Comparison of ENCODE assay signal across 8 cellular contexts in the genomic region with DNA sequence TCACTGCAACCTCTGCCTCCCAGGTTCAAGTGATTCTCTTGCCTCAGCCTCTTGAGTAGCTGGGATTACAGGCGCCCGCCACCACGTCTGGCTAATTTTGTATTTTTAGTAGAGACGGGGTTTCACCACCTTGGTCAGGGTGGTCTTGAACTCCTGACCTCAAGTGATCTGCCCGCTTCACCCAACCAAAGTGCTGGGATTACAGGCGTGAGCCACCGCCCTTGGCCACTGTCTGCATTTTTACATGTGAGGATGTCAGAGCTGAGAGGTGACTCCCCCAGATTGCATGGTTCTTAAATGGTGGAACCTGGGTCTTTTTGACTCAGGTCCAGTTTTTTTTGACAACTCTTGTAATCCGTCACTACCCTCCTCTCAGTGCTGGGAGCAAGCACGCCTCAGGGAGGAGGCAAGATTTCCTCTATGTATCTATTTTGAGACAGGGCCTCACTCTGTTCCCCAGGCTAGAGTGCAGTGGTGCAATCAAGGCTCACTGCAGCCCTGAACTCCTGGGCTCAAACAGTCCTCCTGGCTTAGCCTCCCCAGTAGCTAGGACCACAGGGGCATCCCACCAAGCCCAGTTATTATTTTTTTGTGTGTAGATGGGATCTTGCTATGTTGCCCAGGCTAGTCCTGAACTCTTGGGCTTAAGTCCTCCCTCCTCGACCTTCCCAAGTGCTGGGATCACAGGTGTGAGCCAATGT. TPM values are rescaled to one million over a fixed set of nuclear protein-coding genes. Genes with fewer than 3 reads are reported as not detected.
DNase-seq lines count a peak whose midpoint lies in the region; ATAC-seq, FAIRE-seq and TF ChIP-seq lines count a peak whose summit lies in the region.

No MANE protein-coding gene starts in this region.

- H3K9me3 ChIP-seq in A549 (no peaks in the 10 kb centered on the region), HUES6 (ENCODE audit: control insufficient read depth, insufficient read depth, low read depth, low read length) (no peaks in the 10 kb centered on the region), breast epithelium (no peaks in the 10 kb centered on the region)

- TF ChIP-seq RAD21 in A549 (conservative IDR thresholded peaks at IDR 0.05 in 1 of 2, IDR thresholded peaks at IDR 0.05 in 1 of 2): no peak

- H3K36me3 ChIP-seq in HUES6 (ENCODE audit: control insufficient read depth, insufficient read depth, low read length) (peaks cover 75% of the 10 kb centered on the region), breast epithelium (no peaks in the 10 kb centered on the region)

- H3K27ac Mint-ChIP-seq in naive B cell: peak overlapping the region in 5 of 6 donors; percentile 59 to 99 (median 97)

- peak overlapping the region; percentile 94 for H3K9ac ChIP-seq in HUES6 (ENCODE audit: low read length)

- TF ChIP-seq POLR2A in A549 (IDR thresholded peaks at IDR 0.05; ENCODE audit: low read length) (no peak), breast epithelium (IDR thresholded peaks at IDR 0.05) (no peak)

- peak overlapping the region; percentile 80 for H3K4me2 ChIP-seq in A549

- H3K9me3 Mint-ChIP-seq in naive B cell: peaks cover 0 to 5% (median 0%) of the 10 kb centered on the region in 7 donors

- no peak for DNase-seq in A549 (ENCODE audit: low read depth in 1 of 2, low spot score in 1 of 2)
- DNase-seq in breast epithelium (ENCODE audit: low spot score in 2 of 2): no peak
- no peak for DNase-seq in naive B cell
- DNase-seq in pons (ENCODE audit: low spot score): no peak
- DNase-seq in A172 (ENCODE audit: low spot score): no peak

- no peak for TF ChIP-seq CTCF in A549 (IDR thresholded peaks at IDR 0.05)
- no peak for TF ChIP-seq CTCF in breast epithelium (IDR thresholded peaks at IDR 0.05)

- H3K27me3 ChIP-seq in HUES6 (ENCODE audit: control insufficient read depth, insufficient read depth, low read length): no peaks in the 10 kb centered on the region
- no peaks in the 10 kb centered on the region for H3K27me3 ChIP-seq in breast epithelium

- peaks cover 6 to 19% of the 10 kb centered on the region in 2 donors for H3K36me3 Mint-ChIP-seq in naive B cell

- H3K4me1 Mint-ChIP-seq in naive B cell: peaks cover 26 to 47% (median 30%) of the 10 kb centered on the region in 3 donors

- H3K27me3 Mint-ChIP-seq in naive B cell: no peaks in the 10 kb centered on the region

- H3K4me1 ChIP-seq in A549 (peaks cover 10% of the 10 kb centered on the region), HUES6 (ENCODE audit: control insufficient read depth, insufficient read depth, low read length) (0 out of 2 replicates have a peak, but pooled peaks cover 6% of the 10 kb centered on the region), breast epithelium (peaks cover 11 to 16% of the 10 kb centered on the region in 2 donors)

- intact Hi-C loops in breast epithelium (cut with DNase I; ENCODE audit: low total_unique reads): no loop called here

- no peak for TF ChIP-seq EP300 in A549 (IDR thresholded peaks at IDR 0.05)

- H3K4me3 Mint-ChIP-seq in naive B cell: peak overlapping the region; percentile 97 to 99 (median 98)

- WGBS in A549 (ENCODE audit: missing lambda C conversion rate): 86% methylated on average over 10 of the region's 10 CpGs

- no peak for FAIRE-seq in A549 (lab: Jason Lieb, UNC)

- ATAC-seq in A549 (no peak), naive B cell (ENCODE audit: low read depth in 2 of 2) (no peak), HG03139 (IDR thresholded peaks at IDR 0.05; ENCODE audit: unreplicated experiment) (no peak), GM21529 (IDR thresholded peaks at IDR 0.05; ENCODE audit: unreplicated experiment) (no peak)

- POLR2A ChIA-PET in A549 (lab: Yijun Ruan, JAX): no interaction called here

- H3K27ac ChIP-seq in A549: peak overlapping the region; percentile 95 to 96
- H3K27ac ChIP-seq in HUES6 (ENCODE audit: low read depth, low read length): peak overlapping the region; percentile 91; the same call in 1 of the 2 replicates
- H3K27ac ChIP-seq in breast epithelium: peak overlapping the region; percentile 97

- CTCF ChIA-PET in A549 (lab: Yijun Ruan, JAX): interaction anchor here (0.8 to 2.6 kb wide), 3 partner anchors 21 to 154 kb away, joined by 4 to 13 read pairs (median 4); partner anchors contain the start of gene SLC12A9

- H3K4me3 ChIP-seq in A549 (peak overlapping the region; percentile 98), HUES6 (ENCODE audit: low read depth, low read length) (peak overlapping the region; percentile 74), breast epithelium (peak overlapping the region; percentile 76 to 95 (median 93))

TF ChIP-seq in A549, 52 proteins besides CTCF, POLR2A, EP300 and RAD21:
- TF ChIP-seq EHMT2 (IDR thresholded peaks at IDR 0.05; ENCODE audit: low read depth): no peak
- no peak for TF ChIP-seq BHLHE40 (IDR thresholded peaks at IDR 0.05; ENCODE audit: low read depth, low read length)
- TF ChIP-seq NR3C1 (IDR thresholded peaks at IDR 0.05): no peak
- TF ChIP-seq HEYL (CRISPR knock-in tag; IDR thresholded peaks at IDR 0.05): no peak
- no peak for TF ChIP-seq CHD4 (IDR thresholded peaks at IDR 0.05; ENCODE audit: borderline replicate concordance)
- TF ChIP-seq CBX8 (IDR thresholded peaks at IDR 0.05): no peak
- no peak for TF ChIP-seq HOXA7 (CRISPR knock-in tag; IDR thresholded peaks at IDR 0.05)
- TF ChIP-seq, protein P1, sequence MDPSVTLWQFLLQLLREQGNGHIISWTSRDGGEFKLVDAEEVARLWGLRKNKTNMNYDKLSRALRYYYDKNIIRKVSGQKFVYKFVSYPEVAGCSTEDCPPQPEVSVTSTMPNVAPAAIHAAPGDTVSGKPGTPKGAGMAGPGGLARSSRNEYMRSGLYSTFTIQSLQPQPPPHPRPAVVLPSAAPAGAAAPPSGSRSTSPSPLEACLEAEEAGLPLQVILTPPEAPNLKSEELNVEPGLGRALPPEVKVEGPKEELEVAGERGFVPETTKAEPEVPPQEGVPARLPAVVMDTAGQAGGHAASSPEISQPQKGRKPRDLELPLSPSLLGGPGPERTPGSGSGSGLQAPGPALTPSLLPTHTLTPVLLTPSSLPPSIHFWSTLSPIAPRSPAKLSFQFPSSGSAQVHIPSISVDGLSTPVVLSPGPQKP (IDR thresholded peaks at IDR 0.05; ENCODE audit: low read depth, low read length): no peak

RNA-seq across cellular contexts. Expression of gene SRRT, which starts 1.2 kb away (rescaled TPM):
- polyA plus RNA-seq in A549 (2011; rRNA removed) (49.9 and 52.2 TPM in 2 replicates), A549 (2017; fragmentation: RNase III; extraction: RNeasy Plus Mini Kit Qiagen cat#74134 plus additional on column Dnase treatment) (153 to 194 TPM (median 182 TPM) in 3 replicates), naive B cell (ENCODE audit: low read depth in 6 of 6) (10 to 100 TPM; 17.5 to 79.0 (median 46.0) TPM)
- 87.7 and 96.2 TPM in 2 replicates for polyA plus RNA-seq in A549 (2012; cell fraction: cytosol; rRNA removed)
- 252 and 279 TPM in 2 replicates for polyA plus RNA-seq in A549 (2012; cell fraction: nucleus; rRNA removed)
- polyA minus RNA-seq in A549 (2011; rRNA and poly(A)+ RNA removed): 58.3 and 64.1 TPM in 2 replicates
- 100 to 1,000 TPM in 2 of 3 donors, 10 to 100 TPM in 1; 45.8 to 111 (median 104) TPM for total RNA-seq in breast epithelium
- 78.3 and 86.7 TPM in 2 replicates for total RNA-seq in A172 (2014; rRNA removed; shearing (Covaris generic))

RNA-seq across cellular contexts. Expression of gene TRIP6, which starts 6.6 kb away (rescaled TPM):
- polyA plus RNA-seq in A549 (2011; rRNA removed) (14.8 and 18.0 TPM in 2 replicates), A549 (2017; fragmentation: RNase III; extraction: RNeasy Plus Mini Kit Qiagen cat#74134 plus additional on column Dnase treatment) (38.2 to 38.5 TPM (median 38.3 TPM) in 3 replicates), naive B cell (ENCODE audit: low read depth in 6 of 6) (1 to 10 TPM; 2.1 to 5.7 (median 3.4) TPM)
- 40.0 and 46.3 TPM in 2 replicates for polyA plus RNA-seq in A549 (2012; cell fraction: cytosol; rRNA removed)
- 46.1 and 58.6 TPM in 2 replicates for polyA plus RNA-seq in A549 (2012; cell fraction: nucleus; rRNA removed)
- 11.3 and 11.6 TPM in 2 replicates for polyA minus RNA-seq in A549 (2011; rRNA and poly(A)+ RNA removed)
- 10 to 100 TPM; 45.3 to 62.8 (median 49.8) TPM for total RNA-seq in breast epithelium
- 157 and 180 TPM in 2 replicates for total RNA-seq in A172 (2014; rRNA removed; shearing (Covaris generic))

RNA-seq across cellular contexts. Expression of gene UFSP1, which starts 15.8 kb away (rescaled TPM):
- 1.1 and 1.9 TPM in 2 replicates for polyA plus RNA-seq in A549 (2011; rRNA removed)
- 4.1 and 5.9 TPM in 2 replicates for polyA plus RNA-seq in A549 (2012; cell fraction: cytosol; rRNA removed)
- polyA plus RNA-seq in A549 (2012; cell fraction: nucleus; rRNA removed): 4.9 and 7.9 TPM in 2 replicates
- polyA plus RNA-seq in A549 (2017; fragmentation: RNase III; extraction: RNeasy Plus Mini Kit Qiagen cat#74134 plus additional on column Dnase treatment): 6.1 to 7.1 TPM (median 6.9 TPM) in 3 replicates
- polyA minus RNA-seq in A549 (2011; rRNA and poly(A)+ RNA removed): 3.3 and 4.2 TPM in 2 replicates
- 1 to 10 TPM; 2.9 to 4.2 (median 3.7) TPM for total RNA-seq in breast epithelium
- 1 to 10 TPM in 3 of 6 donors, under 1 TPM in 2, not detected in 1; 0.34 to 2.5 (median 1.7) TPM for polyA plus RNA-seq in naive B cell (ENCODE audit: low read depth in 6 of 6)
- 1.8 and 3.3 TPM in 2 replicates for total RNA-seq in A172 (2014; rRNA removed; shearing (Covaris generic))

RNA-seq across cellular contexts. Expression of gene SLC12A9, which starts 21.2 kb away (rescaled TPM):
- polyA plus RNA-seq in A549 (2011; rRNA removed) (6.2 and 7.0 TPM in 2 replicates), A549 (2017; fragmentation: RNase III; extraction: RNeasy Plus Mini Kit Qiagen cat#74134 plus additional on column Dnase treatment) (12.1 to 14.3 TPM (median 13.4 TPM) in 3 replicates), naive B cell (ENCODE audit: low read depth in 6 of 6) (10 to 100 TPM in 4 of 6 donors, 1 to 10 TPM in 2; 7.8 to 13.1 (median 11.5) TPM)
- 12.3 and 17.1 TPM in 2 replicates for polyA plus RNA-seq in A549 (2012; cell fraction: cytosol; rRNA removed)
- polyA plus RNA-seq in A549 (2012; cell fraction: nucleus; rRNA removed): 68.4 and 69.7 TPM in 2 replicates
- polyA minus RNA-seq in A549 (2011; rRNA and poly(A)+ RNA removed): 11.3 and 17.6 TPM in 2 replicates
- 10 to 100 TPM; 13.3 to 18.0 (median 16.7) TPM for total RNA-seq in breast epithelium
- total RNA-seq in A172 (2014; rRNA removed; shearing (Covaris generic)): 9.6 and 12.4 TPM in 2 replicates

RNA-seq across cellular contexts. Expression of gene ACHE, which starts 21.9 kb away (rescaled TPM):
- polyA plus RNA-seq in A549 (2011; rRNA removed) (0.17 and 0.26 TPM in 2 replicates), A549 (2017; fragmentation: RNase III; extraction: RNeasy Plus Mini Kit Qiagen cat#74134 plus additional on column Dnase treatment) (0.62 to 0.92 TPM (median 0.69 TPM) in 3 replicates), naive B cell (ENCODE audit: low read depth in 6 of 6) (under 1 TPM in 2 of 6 donors, not detected in 4; 0.55 to 0.92 TPM)
- 1.2 and 1.4 TPM in 2 replicates for polyA plus RNA-seq in A549 (2012; cell fraction: cytosol; rRNA removed)
- 9.1 and 11.7 TPM in 2 replicates for polyA plus RNA-seq in A549 (2012; cell fraction: nucleus; rRNA removed)
- polyA minus RNA-seq in A549 (2011; rRNA and poly(A)+ RNA removed): 0.44 and 0.91 TPM in 2 replicates
- total RNA-seq in breast epithelium: 1 to 10 TPM in 2 of 3 donors, under 1 TPM in 1; 0.64 to 4.3 (median 3.2) TPM
- total RNA-seq in A172 (2014; rRNA removed; shearing (Covaris generic)): 1.5 and 2.8 TPM in 2 replicates
